14 cellular contexts compared by ENCODE assay signal in genomic region chr5:78601622-78602314, GRCh38. TPM values are rescaled to one million over a fixed set of nuclear protein-coding genes. Genes with fewer than 3 reads are reported as not detected.
DNase-seq lines count a peak whose midpoint lies in the region; FAIRE-seq and TF ChIP-seq lines count a peak whose summit lies in the region.
"Had no signal": no experiment of that assay in that cellular context is flagged by ENCODE, and none has a peak within 500 bp of the region (broad histone marks: within the 10 kb centered on the region; RNA-seq: fewer than 3 reads in every experiment).

No MANE protein-coding gene starts in this region.

- H3K27ac ChIP-seq in H9 (ENCODE audit: insufficient read length, low read depth, low read length) = no peak overlapping the region
- H3K27ac ChIP-seq in ascending aorta = peak overlapping the region; percentile 51 to 74
- H3K27ac ChIP-seq in stomach smooth muscle (ENCODE audit: low read length) = peak overlapping the region; percentile 79
- no peak overlapping the region for H3K27ac ChIP-seq in MM.1S (ENCODE audit: low read length)
- H3K27ac ChIP-seq: adrenal gland had no signal

- H3K18ac ChIP-seq in H9 (ENCODE audit: insufficient read length, low read depth, low read length) = peak overlapping the region; percentile 40

- H3T11ph ChIP-seq in H9 (ENCODE audit: low read length) = no peak overlapping the region

- H4K20me1 ChIP-seq in H9 (ENCODE audit: control insufficient read depth, insufficient read depth, insufficient read length) (no peaks in the 10 kb centered on the region), MM.1S (ENCODE audit: insufficient read depth, low read length) (no peaks in the 10 kb centered on the region)

- H2AFZ ChIP-seq in H9 (ENCODE audit: low read length) (no peak overlapping the region), MM.1S (ENCODE audit: low read length) (no peak overlapping the region)

- H3K4me1 ChIP-seq in H9 (ENCODE audit: insufficient read depth, low read length) (peaks cover 13% of the 10 kb centered on the region; the same call in 1 of the 2 replicates), ascending aorta (peaks cover 0 to 11% of the 10 kb centered on the region in 2 donors), stomach smooth muscle (ENCODE audit: control insufficient read depth, insufficient read depth, low read length) (peaks cover 19% of the 10 kb centered on the region), MM.1S (ENCODE audit: low read length) (no peaks in the 10 kb centered on the region)

- no peak overlapping the region for H3K23ac ChIP-seq in H9 (ENCODE audit: insufficient read length, low read depth, low read length)

- DNase-seq in H9 (no peak), ascending aorta (ENCODE audit: low spot score in 2 of 2) (no peak), lung microvascular endothelial cell (ENCODE audit: low read depth in 2 of 2) (peak; percentile 75 to 87), MM.1S (no peak), SW 1271 (lab: John Stamatoyannopoulos, UW) (no peak), urothelium cell line (ENCODE audit: low spot score) (no peak)
- DNase-seq: activated B cell treated with CpG ODN at 0.5 μM for 24 hours, activated T-cell treated with anti-CD3 and anti-CD28 coated beads for 4 hours, adrenal gland, NCI-H1694 had no signal

- no peak overlapping the region for H3K56ac ChIP-seq in H9 (ENCODE audit: insufficient read length, low read depth, low read length)

- H3K9ac ChIP-seq in H9 (ENCODE audit: extremely low read depth, insufficient read length, low read length) (no peak overlapping the region), stomach smooth muscle (ENCODE audit: low read length in 2 of 2) (no peak overlapping the region), MM.1S (ENCODE audit: low read length) (no peak overlapping the region)

- no peak overlapping the region for H3K14ac ChIP-seq in H9 (ENCODE audit: insufficient read depth, low read length)

- no peak overlapping the region for H2BK15ac ChIP-seq in H9 (ENCODE audit: low read depth, low read length)

- H3K4me2 ChIP-seq in H9 (ENCODE audit: insufficient read depth, insufficient read length, low read length) (no peak overlapping the region), MM.1S (ENCODE audit: low read depth, low read length) (no peak overlapping the region)

- no peaks in the 10 kb centered on the region for H3K27me3 Mint-ChIP-seq in H9 (ENCODE audit: low read depth)
- H3K27me3 Mint-ChIP-seq: activated B cell treated with CpG ODN at 0.5 μM for 24 hours, IgD-negative memory B cell, memory B cell had no signal

- H3K4me3 ChIP-seq in ascending aorta = no peak overlapping the region
- no peak overlapping the region for H3K4me3 ChIP-seq in stomach smooth muscle (ENCODE audit: low read length in 2 of 2)
- no peak overlapping the region for H3K4me3 ChIP-seq in MM.1S (ENCODE audit: low read length)
- H3K4me3 ChIP-seq: adrenal gland had no signal

- H2BK12ac ChIP-seq in H9 (ENCODE audit: insufficient read length, low read depth, low read length) = no peak overlapping the region

- intact Hi-C loops in ascending aorta (cut with DNase I) = no loop called here

- H3K36me3 ChIP-seq in ascending aorta = no peaks in the 10 kb centered on the region
- H3K36me3 ChIP-seq in stomach smooth muscle (ENCODE audit: control insufficient read depth in 2 of 2, insufficient read depth in 2 of 2, low read length in 2 of 2) = no peaks in the 10 kb centered on the region
- no peaks in the 10 kb centered on the region for H3K36me3 ChIP-seq in MM.1S (replicated peaks; ENCODE audit: insufficient read depth, low read length)
- H3K36me3 ChIP-seq: adrenal gland had no signal

- peaks cover under 1 to 8% (median 6%) of the 10 kb centered on the region in 3 experiments; a peak in 6 of 7 replicates for H3K36me3 Mint-ChIP-seq in H9 (ENCODE audit: insufficient read depth in 1 of 3, low read depth in 3 of 3)

- H3K4ac ChIP-seq in H9 (ENCODE audit: low read depth, low read length) = no peak overlapping the region

- peaks cover 2% of the 10 kb centered on the region; the same call in 1 of the 2 replicates for H3K79me2 ChIP-seq in H9 (ENCODE audit: insufficient read depth, low read length)
- no peaks in the 10 kb centered on the region for H3K79me2 ChIP-seq in MM.1S (ENCODE audit: low read length)

- no peaks in the 10 kb centered on the region for H3K23me2 ChIP-seq in H9 (ENCODE audit: insufficient read length, low read depth, low read length, poor library complexity, severe bottlenecking)

- no peak overlapping the region for H2BK120ac ChIP-seq in H9 (ENCODE audit: low read depth, low read length, poor library complexity, severe bottlenecking)

- no peak overlapping the region for H4K5ac ChIP-seq in H9 (ENCODE audit: insufficient read length, low read depth, low read length)

- H3K9me3 Mint-ChIP-seq in H9 = no peaks in the 10 kb centered on the region
- H3K9me3 Mint-ChIP-seq: activated B cell treated with CpG ODN at 0.5 μM for 24 hours, IgD-negative memory B cell, memory B cell had no signal

- H4K91ac ChIP-seq in H9 (ENCODE audit: insufficient read length, low read depth, low read length) = no peak overlapping the region

- no peak overlapping the region for H2BK20ac ChIP-seq in H9 (ENCODE audit: low read depth, low read length, poor library complexity, severe bottlenecking)

- H3K4me3 Mint-ChIP-seq in H9 = no peak overlapping the region
- H3K4me3 Mint-ChIP-seq: activated B cell treated with CpG ODN at 0.5 μM for 24 hours, IgD-negative memory B cell, memory B cell had no signal

- H2BK5ac ChIP-seq in H9 (ENCODE audit: insufficient read length, low read length) = no peak overlapping the region

- no peaks in the 10 kb centered on the region for H3K9me3 ChIP-seq in H9 (ENCODE audit: control insufficient read depth, low read depth, low read length)
- no peaks in the 10 kb centered on the region for H3K9me3 ChIP-seq in ascending aorta
- peaks cover 0 to 3% of the 10 kb centered on the region in 2 donors for H3K9me3 ChIP-seq in stomach smooth muscle (ENCODE audit: control insufficient read depth in 2 of 2, low read length in 2 of 2)
- H3K9me3 ChIP-seq in MM.1S (replicated peaks; ENCODE audit: insufficient read depth, low read length) = no peaks in the 10 kb centered on the region
- H3K9me3 ChIP-seq: adrenal gland had no signal

- no peak for TF ChIP-seq CTCF in H9 (conservative IDR thresholded peaks at IDR 0.05)
- TF ChIP-seq CTCF in ascending aorta (IDR thresholded peaks at IDR 0.05) = no peak
- TF ChIP-seq CTCF in MM.1S (IDR thresholded peaks at IDR 0.05; ENCODE audit: low read length) = no peak

- no peaks in the 10 kb centered on the region for H3K9me2 ChIP-seq in MM.1S (replicated peaks; ENCODE audit: insufficient read depth, low read length)

- no peak overlapping the region for H4K8ac ChIP-seq in H9 (replicated peaks; ENCODE audit: insufficient read length, low read depth, low read length)

- FAIRE-seq in urothelium cell line (lab: Jason Lieb, UNC) = no peak
- FAIRE-seq: D721Med had no signal

- no peaks in the 10 kb centered on the region for H3F3A ChIP-seq in MM.1S (ENCODE audit: insufficient read depth, low read length)

- no peaks in the 10 kb centered on the region for H3K27me3 ChIP-seq in H9 (ENCODE audit: insufficient read depth, low read length)
- H3K27me3 ChIP-seq in ascending aorta = no peaks in the 10 kb centered on the region
- H3K27me3 ChIP-seq in stomach smooth muscle (ENCODE audit: control insufficient read depth in 1 of 2, insufficient read depth in 2 of 2, low read length in 2 of 2) = no peaks in the 10 kb centered on the region
- no peaks in the 10 kb centered on the region for H3K27me3 ChIP-seq in MM.1S (replicated peaks; ENCODE audit: insufficient read depth, low read length)
- H3K27me3 ChIP-seq: adrenal gland had no signal

- H3K27ac Mint-ChIP-seq in H9 = peak overlapping the region in 1 of 3 experiments; percentile 61; a peak in 3 of 7 replicates
- H3K27ac Mint-ChIP-seq: activated B cell treated with CpG ODN at 0.5 μM for 24 hours, memory B cell had no signal

- no peak overlapping the region for H2AK5ac ChIP-seq in H9 (ENCODE audit: insufficient read length, low read length)

- peaks cover 3% of the 10 kb centered on the region for H3K79me1 ChIP-seq in H9 (ENCODE audit: insufficient read depth, low read depth, low read length, poor library complexity, severe bottlenecking)

- no CpG with 5 or more reads among the region's 3 CpGs for WGBS in H9 (ENCODE audit: extremely low coverage, insufficient read length, low lambda C conversion rate)

- H3K4me1 Mint-ChIP-seq in H9 = peaks cover 23 to 28% of the 10 kb centered on the region in 2 experiments

RNA-seq across cellular contexts. Expression of gene LHFPL2, which starts 46.8 kb away (rescaled TPM):
- total RNA-seq in H9 (2021) (26.3 and 26.6 TPM in 2 replicates), ascending aorta (9.7 TPM), lung microvascular endothelial cell (24.4 and 31.2 TPM in 2 replicates)

Comparison
In these comparisons a context has a peak if more than half of its experiments do, and no peak if none do; other contexts are left out.
1. DNase-seq: peak in lung microvascular endothelial cell (2 of 2); none in H9 (single experiment), ascending aorta (0 of 2), MM.1S (single experiment), SW 1271 (0 of 2) and urothelium cell line (single experiment).
2. H3K27ac ChIP-seq: peak in ascending aorta (2 of 2) and stomach smooth muscle (single experiment); none in H9 (single experiment) and MM.1S (single experiment).